30 cellular contexts compared by ENCODE assay signal in the genomic region with DNA sequence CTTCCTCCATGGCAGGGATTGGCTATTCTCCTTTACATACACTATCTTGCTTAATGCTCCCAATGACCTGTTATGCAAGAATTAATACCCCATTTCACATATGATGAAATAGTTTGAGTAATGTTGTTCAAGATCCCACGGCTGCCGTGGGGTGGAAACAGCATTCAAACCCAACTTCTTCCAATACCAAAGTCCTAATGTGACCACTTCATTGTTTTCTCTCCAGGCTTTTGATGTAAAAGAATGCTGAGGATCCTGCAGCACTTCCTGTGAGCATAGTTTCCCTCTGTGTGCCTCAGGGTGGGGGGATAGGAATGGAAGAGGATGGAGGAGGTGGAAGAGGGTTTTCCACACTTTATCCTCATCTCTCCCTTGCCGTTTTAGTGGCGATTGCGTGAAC.
DNase-seq lines count a peak whose midpoint lies in the region; ATAC-seq and TF ChIP-seq lines count a peak whose summit lies in the region.
"Had no signal": no experiment of that assay in that cellular context is flagged by ENCODE, and none has a peak within 500 bp of the region (broad histone marks: within the 10 kb centered on the region; RNA-seq: fewer than 3 reads in every experiment).

No MANE protein-coding gene starts in this region.

- DNase-seq in Caco-2 (peak; percentile 13 to 47), IMR-90 (peak; percentile 8), chondrocyte (ENCODE audit: low spot score) (no peak), islet precursor cell (peak; percentile 58), DMS79 treated with DMSO at 0.1 percent for 48 hours (lab: John Stamatoyannopoulos, UW) (no peak), ovary (no peak), Ammon's horn (ENCODE audit: low spot score) (no peak)
- DNase-seq: ACHN; activated CD4-positive, alpha-beta T cell treated with anti-CD3 and anti-CD28 coated beads for 1 hour; activated naive CD4-positive, alpha-beta T cell treated with Interleukin-2 at 50 U/mL for 16 hours; activated T-cell treated with anti-CD3 and anti-CD28 coated beads, Interleukin-2, amount 50 U/mL, for 72 hours; amygdala; central memory CD4-positive, alpha-beta T cell; heart left ventricle; immature natural killer cell; Karpas-422; left lung; MV-4-11; naive B cell; NCI-H1694; NCI-H526; occipital lobe; Peyer's patch; spleen; stimulated activated CD4-positive, alpha-beta T cell treated with anti-CD3 and anti-CD28 coated beads, Interleukin-4, amount 100 ng/mL, for 1 hour; T-helper 1 cell had no signal

- no peak overlapping the region for H3K9ac ChIP-seq in IMR-90 (ENCODE audit: low read depth, low read length)

- H2BK20ac ChIP-seq in IMR-90 (ENCODE audit: low read depth, low read length), result peak overlapping the region; percentile 69; the same call in 1 of the 2 replicates

- in situ Hi-C loops in IMR-90 (cut with MboI; ENCODE audit: low sequenced_read_pairs), result no loop called here

- no peak overlapping the region for H4K91ac ChIP-seq in IMR-90 (ENCODE audit: insufficient read depth, low read depth, low read length)

- H3K4me1 Mint-ChIP-seq in Caco-2 (ENCODE audit: low read depth, unreplicated experiment) (peaks cover 15% of the 10 kb centered on the region), chondrocyte (ENCODE audit: low read depth) (peaks cover 23% of the 10 kb centered on the region)
- H3K4me1 Mint-ChIP-seq: immature natural killer cell, naive B cell had no signal

- peak overlapping the region; percentile 51 for H3K18ac ChIP-seq in IMR-90 (ENCODE audit: low read depth, low read length)

- no peaks in the 10 kb centered on the region for H3K36me3 ChIP-seq in Caco-2 (ENCODE audit: control insufficient read depth, insufficient read depth, low read length)
- no peaks in the 10 kb centered on the region for H3K36me3 ChIP-seq in IMR-90 (ENCODE audit: control insufficient read depth, insufficient read depth, low read length)
- no peaks in the 10 kb centered on the region for H3K36me3 ChIP-seq in ovary
- H3K36me3 ChIP-seq: heart left ventricle, left lung, Peyer's patch, spleen, suprapubic skin had no signal

- peak overlapping the region in 1 of 2 experiments; percentile 71; a peak in 1 of 4 replicates for H4K8ac ChIP-seq in IMR-90 (ENCODE audit: low read depth in 2 of 2, low read length in 2 of 2)

- H3K9me3 Mint-ChIP-seq in Caco-2 (ENCODE audit: unreplicated experiment), result peaks cover 17% of the 10 kb centered on the region
- peaks cover 2% of the 10 kb centered on the region for H3K9me3 Mint-ChIP-seq in chondrocyte (ENCODE audit: low read depth)

- H3K4me2 ChIP-seq in IMR-90 (ENCODE audit: low read depth, low read length), result no peak overlapping the region

- ATAC-seq in IMR-90 (ENCODE audit: low read depth) (no peak), HG03135 (IDR thresholded peaks at IDR 0.05; ENCODE audit: unreplicated experiment) (no peak)
- ATAC-seq: activated T-cell treated with anti-CD3 and anti-CD28 coated beads, Interleukin-2, amount 50 U/mL, for 72 hours; heart left ventricle; left lung; stimulated activated memory B cell treated with anti-CD40 and anti-IgM and Interleukin-4, amounts not matched to agents 10 μg/mL and 1 μg/mL and 100 μg/mL, for 72 hours had no signal

- no peak for TF ChIP-seq CTCF in Caco-2 (IDR thresholded peaks at IDR 0.05; ENCODE audit: insufficient read depth in 1 of 2, low read depth in 1 of 2, low read length in 1 of 2, severe bottlenecking in 1 of 2, unreplicated experiment in 1 of 2)
- TF ChIP-seq CTCF in IMR-90 (conservative IDR thresholded peaks at IDR 0.05; ENCODE audit: low read depth, low read length), result no peak
- TF ChIP-seq CTCF in chondrocyte (IDR thresholded peaks at IDR 0.05), result peak; percentile 19
- TF ChIP-seq CTCF in ovary (IDR thresholded peaks at IDR 0.05), result no peak

- H2AFZ ChIP-seq in IMR-90 (replicated peaks; ENCODE audit: low read length, poor library complexity), result no peak overlapping the region

- peak overlapping the region; percentile 47; the same call in 1 of the 2 replicates for H2BK120ac ChIP-seq in IMR-90 (ENCODE audit: low read depth, low read length)

- TF ChIP-seq POLR2A in IMR-90 (IDR thresholded peaks at IDR 0.05; ENCODE audit: low read depth, low read length) (no peak), ovary (IDR thresholded peaks at IDR 0.05) (no peak)

- H2BK15ac ChIP-seq in IMR-90 (ENCODE audit: low read depth, low read length), result peak overlapping the region; percentile 62; the same call in 1 of the 3 replicates

- H3K56ac ChIP-seq in IMR-90 (ENCODE audit: extremely low read depth, insufficient read depth, low read length), result no peak overlapping the region

- H2BK5ac ChIP-seq in IMR-90 (ENCODE audit: low read depth, low read length, poor library complexity, severe bottlenecking), result no peak overlapping the region

- H3K23ac ChIP-seq in IMR-90 (ENCODE audit: low read depth, low read length), result no peak overlapping the region

- POLR2A ChIA-PET in Caco-2 (lab: Charles Lee), result no interaction called here
- POLR2A ChIA-PET in IMR-90 (lab: Charles Lee; ENCODE audit: unreplicated experiment), result no interaction called here

- TF ChIP-seq EP300 in ovary (IDR thresholded peaks at IDR 0.05), result no peak

- dilution Hi-C loops in IMR-90 (cut with HindIII; ENCODE audit: low sequenced_read_pairs, unreplicated experiment), result no loop called here

- no peak overlapping the region for H2AK9ac ChIP-seq in IMR-90 (replicated peaks; ENCODE audit: low read depth, low read length, poor library complexity)

- H2AK5ac ChIP-seq in IMR-90 (ENCODE audit: low read depth, low read length), result peak overlapping the region; percentile 83; the same call in 1 of the 2 replicates

- no peaks in the 10 kb centered on the region for H3K9me3 ChIP-seq in Caco-2
- H3K9me3 ChIP-seq in IMR-90 (ENCODE audit: control insufficient read depth, insufficient read depth, low read length), result no peaks in the 10 kb centered on the region
- no peaks in the 10 kb centered on the region for H3K9me3 ChIP-seq in ovary
- H3K9me3 ChIP-seq: heart left ventricle, left lung, Peyer's patch, suprapubic skin had no signal

- H3K27ac ChIP-seq in IMR-90 (ENCODE audit: insufficient read depth, low read length), result no peak overlapping the region
- no peak overlapping the region for H3K27ac ChIP-seq in ovary
- H3K27ac ChIP-seq: C4-2B, heart left ventricle, left lung, Peyer's patch, spleen, suprapubic skin had no signal

- no peak for TF ChIP-seq RAD21 in IMR-90 (IDR thresholded peaks at IDR 0.05; ENCODE audit: low read length)

- no peaks in the 10 kb centered on the region for H3K9me1 ChIP-seq in IMR-90 (ENCODE audit: insufficient read depth, low read length)

- H3K14ac ChIP-seq in IMR-90 (replicated peaks; ENCODE audit: low read depth, low read length), result peak overlapping the region; percentile 59; the same call in 1 of the 2 replicates

- H3K4me1 ChIP-seq in Caco-2, result peaks cover 16% of the 10 kb centered on the region
- H3K4me1 ChIP-seq in IMR-90 (ENCODE audit: control insufficient read depth, insufficient read depth, low read length), result peaks cover 8% of the 10 kb centered on the region
- no peaks in the 10 kb centered on the region for H3K4me1 ChIP-seq in ovary (ENCODE audit: insufficient read depth)
- H3K4me1 ChIP-seq: heart left ventricle, left lung, Peyer's patch, spleen, suprapubic skin had no signal

- H3K4me3 Mint-ChIP-seq in Caco-2 (ENCODE audit: unreplicated experiment) (no peak overlapping the region), chondrocyte (ENCODE audit: unreplicated experiment) (no peak overlapping the region)
- H3K4me3 Mint-ChIP-seq: activated T-cell treated with anti-CD3 and anti-CD28 coated beads, Interleukin-2, amount 50 U/mL, for 72 hours; immature natural killer cell; naive B cell; stimulated activated memory B cell treated with anti-CD40 and anti-IgM and Interleukin-4, amounts not matched to agents 10 μg/mL and 1 μg/mL and 100 μg/mL, for 72 hours had no signal

- peak overlapping the region; percentile 21; the same call in 1 of the 2 replicates for H4K5ac ChIP-seq in IMR-90 (ENCODE audit: low read depth, low read length)

- no peaks in the 10 kb centered on the region for H3K27me3 Mint-ChIP-seq in Caco-2 (ENCODE audit: insufficient read depth, unreplicated experiment)
- H3K27me3 Mint-ChIP-seq in chondrocyte (ENCODE audit: low read depth), result no peaks in the 10 kb centered on the region

- no CpG with 5 or more reads among the region's 5 CpGs for WGBS in IMR-90 (ENCODE audit: extremely low coverage in 2 of 2, insufficient read length in 1 of 2), 2 experiments
- WGBS in ovary, 3 donors, result 90 to 94% (median 94%) methylated on average over 5 of the region's 5 CpGs

- H3K79me1 ChIP-seq in IMR-90 (ENCODE audit: low read depth in 1 of 2, low read length in 2 of 2), result no peaks in the 10 kb centered on the region

- no peaks in the 10 kb centered on the region for H4K20me1 ChIP-seq in IMR-90 (ENCODE audit: insufficient read depth, low read length)

- BruUV-seq in Caco-2 (replicated peaks; lab: Mats Ljungman, UMichigan) (no TSS peak), IMR-90 (replicated peaks; lab: Mats Ljungman, UMichigan) (no TSS peak)

- no peak overlapping the region for H3K4me3 ChIP-seq in Caco-2 (ENCODE audit: low read depth, low read length)
- H3K4me3 ChIP-seq in IMR-90 (ENCODE audit: insufficient read depth, low read depth, low read length), result no peak overlapping the region
- H3K4me3 ChIP-seq in ovary, result no peak overlapping the region
- H3K4me3 ChIP-seq: heart left ventricle, left lung, Peyer's patch, spleen, suprapubic skin had no signal

- H3K27ac Mint-ChIP-seq in Caco-2 (ENCODE audit: unreplicated experiment) (no peak overlapping the region), chondrocyte (ENCODE audit: unreplicated experiment) (no peak overlapping the region)
- H3K27ac Mint-ChIP-seq: activated T-cell treated with anti-CD3 and anti-CD28 coated beads, Interleukin-2, amount 50 U/mL, for 72 hours; immature natural killer cell; naive B cell; stimulated activated memory B cell treated with anti-CD40 and anti-IgM and Interleukin-4, amounts not matched to agents 10 μg/mL and 1 μg/mL and 100 μg/mL, for 72 hours had no signal

- intact Hi-C loops in Caco-2 (cut with micrococcal nuclease; ENCODE audit: unreplicated experiment) (loop anchor here (10.0 kb wide), 1 partner anchor 125 kb away; no protein-coding TSS in a partner anchor), IMR-90 (cut with micrococcal nuclease) (no loop called here), ovary (cut with DNase I) (no loop called here)

- CTCF ChIA-PET in Caco-2 (lab: Charles Lee) (no interaction called here), IMR-90 (lab: Yijun Ruan, JAX) (no interaction called here)

- H3K4ac ChIP-seq in IMR-90 (ENCODE audit: low read depth, low read length), result peak overlapping the region; percentile 52

- no peaks in the 10 kb centered on the region for H3K27me3 ChIP-seq in Caco-2 (replicated peaks; ENCODE audit: control insufficient read depth, insufficient read depth, low read length)
- H3K27me3 ChIP-seq in IMR-90 (ENCODE audit: control insufficient read depth, insufficient read depth, low read length), result no peaks in the 10 kb centered on the region
- no peaks in the 10 kb centered on the region for H3K27me3 ChIP-seq in ovary
- H3K27me3 ChIP-seq: heart left ventricle, Peyer's patch, suprapubic skin had no signal

- H3K36me3 Mint-ChIP-seq in Caco-2 (ENCODE audit: insufficient read depth, unreplicated experiment), result no peaks in the 10 kb centered on the region
- no peaks in the 10 kb centered on the region for H3K36me3 Mint-ChIP-seq in chondrocyte (ENCODE audit: low read depth)
- H3K36me3 Mint-ChIP-seq: naive B cell; stimulated activated memory B cell treated with anti-CD40 and anti-IgM and Interleukin-4, amounts not matched to agents 10 μg/mL and 1 μg/mL and 100 μg/mL, for 72 hours had no signal

Comparison
In these comparisons a context has a peak if more than half of its experiments do, and no peak if none do; other contexts are left out.
1. DNase-seq: peak in Caco-2 (2 of 2), IMR-90 (single experiment) and islet precursor cell (single experiment); none in chondrocyte (single experiment), DMS79 treated with DMSO at 0.1 percent for 48 hours (single experiment), ovary (0 of 5) and Ammon's horn (single experiment).